ENCODE assay signal across 19 cellular contexts in genomic region chr1:58745666-58746065, GRCh38.
"Had no signal": no experiment of that assay in that cellular context is flagged by ENCODE, and none has a peak within 500 bp of the region (broad histone marks: within the 10 kb centered on the region; RNA-seq: fewer than 3 reads in every experiment).

No MANE protein-coding gene starts in this region.

- H3K27ac ChIP-seq: colonic mucosa, left ventricle myocardium inferior, thyroid gland, WERI-Rb-1 had no signal

- H3K27me3 ChIP-seq: colonic mucosa, thyroid gland had no signal

- H3K4me3 ChIP-seq: colonic mucosa, left ventricle myocardium inferior, thyroid gland had no signal

- DNase-seq: activated CD4-positive, alpha-beta T cell treated with anti-CD3 and anti-CD28 coated beads, Interleukin-2, amount 10 ng/mL, durations not matched to agents 7 days and 5 days; activated CD4-positive, CD25-positive, alpha-beta regulatory T cell treated with anti-CD3 and anti-CD28 coated beads, Interleukin-2, amount 50 U/mL, for 72 hours; activated CD8-positive, alpha-beta T cell treated with anti-CD3 and anti-CD28 coated beads, Interleukin-2, amount 10 ng/mL, durations not matched to agents 7 days and 5 days; activated gamma-delta T cell treated with Interleukin-2 at 50 U/mL for 16 hours; activated T-cell treated with anti-CD3 and anti-CD28 coated beads, Interleukin-2, amount 50 U/mL, for 1 hour; anterior cingulate cortex; colonic mucosa; endodermal cell; foreskin melanocyte; left ventricle myocardium inferior; midbrain; retina; stimulated activated CD4-positive, alpha-beta T cell treated with anti-CD3 and anti-CD28 coated beads, Interleukin-4, amount 100 ng/mL, for 24 hours; stimulated activated naive CD4-positive, alpha-beta T cell treated with Interleukin-2 at 50 U/mL for 16 hours; substantia nigra; T-helper 1 cell; thyroid gland; WERI-Rb-1 had no signal

- FAIRE-seq: TTC549 had no signal

- H3K36me3 ChIP-seq: colonic mucosa, left ventricle myocardium inferior, thyroid gland, WERI-Rb-1 had no signal

- H3K9me3 ChIP-seq: colonic mucosa, left ventricle myocardium inferior, thyroid gland had no signal

- H3K4me1 ChIP-seq: colonic mucosa, left ventricle myocardium inferior, thyroid gland had no signal
